34 cellular contexts compared by ENCODE assay signal in genomic region chr17:2719861-2720260, GRCh38. TPM values are rescaled to one million over a fixed set of nuclear protein-coding genes. Genes with fewer than 3 reads are reported as not detected.
"Had no signal": no experiment of that assay in that cellular context is flagged by ENCODE, and none has a peak within 500 bp of the region (broad histone marks: within the 10 kb centered on the region; RNA-seq: fewer than 3 reads in every experiment).

No MANE protein-coding gene starts in this region.

- H3K9me3 ChIP-seq: Peyer's patch had no signal

- H3K27ac Mint-ChIP-seq: activated CD4-positive, alpha-beta memory T cell treated with anti-CD3 and anti-CD28 coated beads for 36 hours; activated CD4-positive, alpha-beta T cell treated with anti-CD3 and anti-CD28 coated beads for 36 hours; activated naive CD4-positive, alpha-beta T cell treated with anti-CD3 and anti-CD28 coated beads, Interleukin-2, amount 10 ng/mL, durations not matched to agents 7 days and 5 days; activated naive CD8-positive, alpha-beta T cell; activated naive CD8-positive, alpha-beta T cell treated with anti-CD3 and anti-CD28 coated beads, Interleukin-2, amount 50 U/mL, for 24 hours; activated T-helper 1 cell treated with anti-CD3 and anti-CD28 coated beads, Interleukin-12 subunit alpha, Interleukin-12 subunit beta, Interleukin-2, Interleukin-4 antibody, amounts not matched to agents 30 ng/mL and 10 ng/mL and 1 ng/mL, durations not matched to agents 14 hours and 24 hours and 36 hours; T-cell had no signal

- H3K4me3 ChIP-seq: cardiac muscle cell, Peyer's patch had no signal

- H3K27me3 ChIP-seq: Peyer's patch had no signal

- H3K36me3 ChIP-seq: brain microvascular endothelial cell, cardiac muscle cell, Peyer's patch had no signal

- H3K27ac ChIP-seq: brain microvascular endothelial cell, cardiac muscle cell, Peyer's patch had no signal

- ATAC-seq: activated CD4-positive, alpha-beta T cell treated with anti-CD3 and anti-CD28 coated beads for 36 hours; activated naive CD8-positive, alpha-beta T cell treated with anti-CD3 and anti-CD28 coated beads, Interleukin-2, amount 50 U/mL, for 24 hours; activated T-cell treated with anti-CD3 and anti-CD28 coated beads, Interleukin-2, amount 50 U/mL, for 4 hours; PC-3; SK-N-SH treated with all-trans-retinoic acid at 6 μM for 48 hours; T-cell had no signal

- H3K4me3 Mint-ChIP-seq: activated CD4-positive, alpha-beta memory T cell treated with anti-CD3 and anti-CD28 coated beads for 36 hours; activated CD4-positive, alpha-beta T cell treated with anti-CD3 and anti-CD28 coated beads for 36 hours; activated naive CD4-positive, alpha-beta T cell treated with anti-CD3 and anti-CD28 coated beads, Interleukin-2, amount 10 ng/mL, durations not matched to agents 7 days and 5 days; activated naive CD8-positive, alpha-beta T cell; activated naive CD8-positive, alpha-beta T cell treated with anti-CD3 and anti-CD28 coated beads, Interleukin-2, amount 50 U/mL, for 24 hours; activated T-cell treated with anti-CD3 and anti-CD28 coated beads, Interleukin-2, amount 50 U/mL, for 4 hours; activated T-helper 1 cell treated with anti-CD3 and anti-CD28 coated beads, Interleukin-12 subunit alpha, Interleukin-12 subunit beta, Interleukin-2, Interleukin-4 antibody, amounts not matched to agents 30 ng/mL and 10 ng/mL and 1 ng/mL, durations not matched to agents 14 hours and 24 hours and 36 hours; central memory CD8-positive, alpha-beta T cell; T-cell had no signal

- H3K4me1 Mint-ChIP-seq: central memory CD8-positive, alpha-beta T cell had no signal

- H3K9me3 Mint-ChIP-seq: activated CD4-positive, alpha-beta memory T cell treated with anti-CD3 and anti-CD28 coated beads for 36 hours; activated naive CD4-positive, alpha-beta T cell treated with anti-CD3 and anti-CD28 coated beads, Interleukin-2, amount 10 ng/mL, durations not matched to agents 7 days and 5 days; activated naive CD8-positive, alpha-beta T cell treated with anti-CD3 and anti-CD28 coated beads, Interleukin-2, amount 50 U/mL, for 24 hours; activated T-cell treated with anti-CD3 and anti-CD28 coated beads, Interleukin-2, amount 50 U/mL, for 4 hours; activated T-helper 1 cell treated with anti-CD3 and anti-CD28 coated beads, Interleukin-12 subunit alpha, Interleukin-12 subunit beta, Interleukin-2, Interleukin-4 antibody, amounts not matched to agents 30 ng/mL and 10 ng/mL and 1 ng/mL, durations not matched to agents 14 hours and 24 hours and 36 hours; central memory CD8-positive, alpha-beta T cell; T-cell had no signal

- H3K27me3 Mint-ChIP-seq: activated CD4-positive, alpha-beta memory T cell treated with anti-CD3 and anti-CD28 coated beads for 36 hours; activated CD4-positive, alpha-beta T cell treated with anti-CD3 and anti-CD28 coated beads for 36 hours; activated naive CD8-positive, alpha-beta T cell had no signal

- DNase-seq: activated CD4-positive, alpha-beta memory T cell treated with anti-CD3 and anti-CD28 coated beads for 36 hours; activated CD4-positive, alpha-beta T cell treated with anti-CD3 and anti-CD28 coated beads for 36 hours; activated CD4-positive, alpha-beta T cell treated with anti-CD3 and anti-CD28 coated beads, Interleukin-2, amount 50 U/mL, for 1 hour; activated CD8-positive, alpha-beta memory T cell treated with anti-CD3 and anti-CD28 coated beads, Interleukin-2, amount 50 U/mL, for 4 hours; activated gamma-delta T cell treated with Interleukin-2 at 50 U/mL for 16 hours; activated naive CD4-positive, alpha-beta T cell treated with anti-CD3 and anti-CD28 coated beads, Interleukin-2, amount 10 ng/mL, durations not matched to agents 7 days and 5 days; activated naive CD8-positive, alpha-beta T cell treated with anti-CD3 and anti-CD28 coated beads, Interleukin-2, amount 50 U/mL, for 24 hours; activated T-cell treated with anti-CD3 and anti-CD28 coated beads for 4 hours; activated T-cell treated with anti-CD3 and anti-CD28 coated beads, Interleukin-2, amount 50 U/mL, for 4 hours; aorta; brain microvascular endothelial cell; Karpas-422; NCI-H1105; NCI-H1417 treated with DMSO at 0.1 percent for 48 hours; NCI-H187 treated with DMSO at 0.1 percent for 48 hours; NCI-H2081; NCI-H2171 treated with DMSO at 0.1 percent for 48 hours; NCI-H2227 treated with DMSO at 0.1 percent for 48 hours; NCI-H446; NCI-H510A treated with DMSO at 0.1 percent for 48 hours; NCI-H69; NK-92 treated with Interleukin-12 subunit alpha and Interleukin-12 subunit beta, amount 100 ng/mL, for 24 hours; PC-3; Peyer's patch; RPMI8226; SIG-M5; T-cell; T1000 had no signal

- H3K36me3 Mint-ChIP-seq: activated CD4-positive, alpha-beta memory T cell treated with anti-CD3 and anti-CD28 coated beads for 36 hours; activated naive CD4-positive, alpha-beta T cell treated with anti-CD3 and anti-CD28 coated beads, Interleukin-2, amount 10 ng/mL, durations not matched to agents 7 days and 5 days; activated naive CD8-positive, alpha-beta T cell; T-cell had no signal

RNA-seq across cellular contexts. Expression of gene CCDC92B, which starts 29.6 kb away (rescaled TPM):
- total RNA-seq: activated CD4-positive, alpha-beta T cell treated with anti-CD3 and anti-CD28 coated beads for 36 hours; MCF 10A; PC-3 had no signal
- polyA plus RNA-seq: aorta had no signal
